Comparison of ENCODE assay signal across 31 cellular contexts in the genomic region with DNA sequence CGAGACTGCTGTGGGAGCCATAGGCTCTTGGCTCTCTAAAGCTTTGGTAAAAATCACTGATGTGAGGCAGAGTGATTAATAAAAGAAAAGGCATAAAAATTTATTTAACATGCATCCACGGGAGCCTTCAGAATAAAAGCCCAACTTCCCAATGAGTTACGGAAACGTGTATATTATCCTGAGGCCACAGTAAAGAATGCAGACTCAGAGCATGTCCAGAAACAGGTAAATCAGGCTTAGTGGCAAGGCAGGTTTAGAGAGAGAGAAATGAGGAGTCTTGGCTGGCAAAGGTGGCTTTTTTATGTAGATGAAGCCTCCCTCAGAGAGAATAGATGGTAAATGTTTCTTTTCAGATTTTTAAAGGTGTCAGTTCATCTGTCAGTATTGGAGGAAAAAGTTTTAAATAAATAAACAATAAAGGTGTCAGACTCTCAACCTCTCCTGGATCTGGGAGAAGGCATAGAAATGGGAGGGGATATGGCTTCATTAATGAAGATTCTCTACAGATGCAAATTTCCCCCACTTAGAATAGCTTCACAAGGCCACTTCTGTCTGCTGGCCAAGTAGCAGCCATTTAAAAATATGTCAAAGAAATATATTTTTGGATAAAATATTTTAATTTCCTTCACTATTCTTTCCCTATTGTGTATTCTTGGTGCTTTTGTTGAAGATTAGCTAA. TPM values are rescaled to one million over a fixed set of nuclear protein-coding genes. Genes with fewer than 3 reads are reported as not detected.
DNase-seq lines count a peak whose midpoint lies in the region; ATAC-seq and TF ChIP-seq lines count a peak whose summit lies in the region.
"Had no signal": no experiment of that assay in that cellular context is flagged by ENCODE, and none has a peak within 500 bp of the region (broad histone marks: within the 10 kb centered on the region; RNA-seq: fewer than 3 reads in every experiment).

No MANE protein-coding gene starts in this region.

- H3K18ac ChIP-seq in H9 (ENCODE audit: insufficient read length, low read depth, low read length), result no peak overlapping the region

- H3K4ac ChIP-seq in H9 (ENCODE audit: low read depth, low read length), result no peak overlapping the region

- DNase-seq in H9 (no peak), WTC11 (ENCODE audit: low spot score) (no peak), iPS DF 19.7 (ENCODE audit: low read depth, low spot score) (peak; percentile 65), EL (no peak), inferior parietal cortex (ENCODE audit: extremely low spot score) (no peak)
- DNase-seq in activated naive CD4-positive, alpha-beta T cell treated with anti-CD3 and anti-CD28 coated beads, Interleukin-2, amount 10 ng/mL, durations not matched to agents 7 days and 5 days, result no peak
- DNase-seq: activated CD4-positive, alpha-beta T cell treated with anti-CD3 and anti-CD28 coated beads for 48 hours; activated gamma-delta T cell treated with Interleukin-2 at 50 U/mL for 16 hours; activated T-cell treated with anti-CD3 and anti-CD28 coated beads, Interleukin-2, amount 50 U/mL, for 1 hour; GDM1; kidney; lower lobe of right lung; NCI-H146; NCI-H510A; OCI-M1; retina; stimulated activated CD4-positive, alpha-beta T cell treated with anti-CD3 and anti-CD28 coated beads, Interleukin-1b, Interleukin-23, amount 100 ng/mL, for 48 hours; stimulated activated CD8-positive, alpha-beta memory T cell treated with anti-CD3 and anti-CD28 coated beads, Interleukin-4, amount 100 ng/mL, for 48 hours; stimulated activated naive CD8-positive, alpha-beta T cell treated with anti-CD3 and anti-CD28 coated beads, Interleukin-15, amount 100 ng/mL, for 72 hours had no signal

- H4K8ac ChIP-seq in H9 (replicated peaks; ENCODE audit: insufficient read length, low read depth, low read length), result no peak overlapping the region

- peak overlapping the region; percentile 25 to 53 for H3K4me3 Mint-ChIP-seq in H9
- peak overlapping the region; percentile 79 for H3K4me3 Mint-ChIP-seq in WTC11
- H3K4me3 Mint-ChIP-seq in activated naive CD4-positive, alpha-beta T cell treated with anti-CD3 and anti-CD28 coated beads, Interleukin-2, amount 10 ng/mL, durations not matched to agents 7 days and 5 days, result no peak overlapping the region
- H3K4me3 Mint-ChIP-seq: nephron; stimulated activated naive CD8-positive, alpha-beta T cell treated with anti-CD3 and anti-CD28 coated beads, Interleukin-15, amount 100 ng/mL, for 72 hours had no signal

- POLR2A ChIA-PET in WTC11 (lab: Charles Lee), result no interaction called here

- H3K4me1 ChIP-seq in H9 (ENCODE audit: insufficient read depth, low read length) (peaks cover 11% of the 10 kb centered on the region), parathyroid adenoma (no peaks in the 10 kb centered on the region)
- H3K4me1 ChIP-seq: BLaER1, lower lobe of right lung had no signal

- H3K36me3 Mint-ChIP-seq in H9 (ENCODE audit: insufficient read depth in 1 of 3, low read depth in 3 of 3) (peaks cover 12 to 19% (median 14%) of the 10 kb centered on the region in 3 experiments), WTC11 (peaks cover 66% of the 10 kb centered on the region)
- no peaks in the 10 kb centered on the region for H3K36me3 Mint-ChIP-seq in activated naive CD4-positive, alpha-beta T cell treated with anti-CD3 and anti-CD28 coated beads, Interleukin-2, amount 10 ng/mL, durations not matched to agents 7 days and 5 days

- TF ChIP-seq CTCF in H9 (conservative IDR thresholded peaks at IDR 0.05), result no peak
- TF ChIP-seq CTCF in WTC11 (IDR thresholded peaks at IDR 0.05), result no peak
- no peak for TF ChIP-seq CTCF in parathyroid adenoma (IDR thresholded peaks at IDR 0.05)

- H3K23ac ChIP-seq in H9 (ENCODE audit: insufficient read length, low read depth, low read length), result no peak overlapping the region

- no peak overlapping the region for H4K5ac ChIP-seq in H9 (ENCODE audit: insufficient read length, low read depth, low read length)

- H2BK15ac ChIP-seq in H9 (ENCODE audit: low read depth, low read length), result no peak overlapping the region

- WGBS in H9 (ENCODE audit: extremely low coverage, insufficient read length, low lambda C conversion rate), result no CpG with 5 or more reads among the region's 4 CpGs

- H3K27me3 ChIP-seq in H9 (ENCODE audit: insufficient read depth, low read length), result no peaks in the 10 kb centered on the region
- H3K27me3 ChIP-seq in parathyroid adenoma (ENCODE audit: control insufficient read depth, insufficient read depth, low read length), result no peaks in the 10 kb centered on the region
- H3K27me3 ChIP-seq: BLaER1 had no signal

- no peak overlapping the region for H4K91ac ChIP-seq in H9 (ENCODE audit: insufficient read length, low read depth, low read length)

- H3K36me3 ChIP-seq in parathyroid adenoma (ENCODE audit: control insufficient read depth, insufficient read depth, low read length), result no peaks in the 10 kb centered on the region
- H3K36me3 ChIP-seq: BLaER1, lower lobe of right lung had no signal

- peaks cover 3% of the 10 kb centered on the region; the same call in 1 of the 2 replicates for H3K79me2 ChIP-seq in H9 (ENCODE audit: insufficient read depth, low read length)
- no peaks in the 10 kb centered on the region for H3K79me2 ChIP-seq in parathyroid adenoma

- no peaks in the 10 kb centered on the region for H4K20me1 ChIP-seq in H9 (ENCODE audit: control insufficient read depth, insufficient read depth, insufficient read length)
- H4K20me1 ChIP-seq: BLaER1 had no signal

- H3K23me2 ChIP-seq in H9 (ENCODE audit: insufficient read length, low read depth, low read length, poor library complexity, severe bottlenecking), result no peaks in the 10 kb centered on the region

- peak overlapping the region; percentile 93 to 96 (median 96); a peak in 6 of 7 replicates for H3K27ac Mint-ChIP-seq in H9
- H3K27ac Mint-ChIP-seq in WTC11, result peak overlapping the region; percentile 96
- H3K27ac Mint-ChIP-seq in activated naive CD4-positive, alpha-beta T cell treated with anti-CD3 and anti-CD28 coated beads, Interleukin-2, amount 10 ng/mL, durations not matched to agents 7 days and 5 days, result no peak overlapping the region
- H3K27ac Mint-ChIP-seq: stimulated activated naive CD8-positive, alpha-beta T cell treated with anti-CD3 and anti-CD28 coated beads, Interleukin-15, amount 100 ng/mL, for 72 hours had no signal

- H3K27ac ChIP-seq in H9 (ENCODE audit: insufficient read length, low read depth, low read length) (no peak overlapping the region), parathyroid adenoma (no peak overlapping the region)
- H3K27ac ChIP-seq: BLaER1, KMS-11, lower lobe of right lung had no signal

- no peak overlapping the region for H3K56ac ChIP-seq in H9 (ENCODE audit: insufficient read length, low read depth, low read length)

- H3K9me3 ChIP-seq in H9 (ENCODE audit: control insufficient read depth, low read depth, low read length), result no peaks in the 10 kb centered on the region
- H3K9me3 ChIP-seq in parathyroid adenoma (ENCODE audit: control insufficient read depth, low read length), result no peaks in the 10 kb centered on the region
- H3K9me3 ChIP-seq: BLaER1, lower lobe of right lung had no signal

- no peak overlapping the region for H2BK120ac ChIP-seq in H9 (ENCODE audit: low read depth, low read length, poor library complexity, severe bottlenecking)

- H3K4me3 ChIP-seq in parathyroid adenoma (ENCODE audit: low read depth, low read length), result no peak overlapping the region
- H3K4me3 ChIP-seq: BLaER1, lower lobe of right lung, smooth muscle cell had no signal

- H3K14ac ChIP-seq in H9 (ENCODE audit: insufficient read depth, low read length), result no peak overlapping the region

- H3K79me1 ChIP-seq in H9 (ENCODE audit: insufficient read depth, low read depth, low read length, poor library complexity, severe bottlenecking), result peaks cover 7% of the 10 kb centered on the region

- no peak overlapping the region for H3K9ac ChIP-seq in H9 (ENCODE audit: extremely low read depth, insufficient read length, low read length)
- H3K9ac ChIP-seq in parathyroid adenoma, result no peak overlapping the region
- H3K9ac ChIP-seq: BLaER1, KMS-11 had no signal

- ATAC-seq in WTC11, result peak; percentile 83
- ATAC-seq: lower lobe of right lung; stimulated activated naive CD8-positive, alpha-beta T cell treated with anti-CD3 and anti-CD28 coated beads, Interleukin-15, amount 100 ng/mL, for 72 hours had no signal

- H2AK5ac ChIP-seq in H9 (ENCODE audit: insufficient read length, low read length), result no peak overlapping the region

- H2AFZ ChIP-seq in H9 (ENCODE audit: low read length), result no peak overlapping the region
- no peak overlapping the region for H2AFZ ChIP-seq in parathyroid adenoma

- H3K27me3 Mint-ChIP-seq in H9 (ENCODE audit: low read depth) (no peaks in the 10 kb centered on the region), WTC11 (ENCODE audit: low read depth) (no peaks in the 10 kb centered on the region)
- peaks cover 4% of the 10 kb centered on the region for H3K27me3 Mint-ChIP-seq in activated naive CD4-positive, alpha-beta T cell treated with anti-CD3 and anti-CD28 coated beads, Interleukin-2, amount 10 ng/mL, durations not matched to agents 7 days and 5 days

- H2BK20ac ChIP-seq in H9 (ENCODE audit: low read depth, low read length, poor library complexity, severe bottlenecking), result no peak overlapping the region

- no peak overlapping the region for H2BK5ac ChIP-seq in H9 (ENCODE audit: insufficient read length, low read length)

- no peak overlapping the region for H3T11ph ChIP-seq in H9 (ENCODE audit: low read length)

- CTCF ChIA-PET in WTC11 (lab: Charles Lee), result interaction anchor here (1.0 kb wide), 1 partner anchor 20 kb away, joined by 3 read pairs; no protein-coding TSS in a partner anchor
- CTCF ChIA-PET in activated naive CD4-positive, alpha-beta T cell treated with anti-CD3 and anti-CD28 coated beads, Interleukin-2, amount 10 ng/mL, durations not matched to agents 7 days and 5 days (lab: Charles Lee), result no interaction called here

- H3K4me2 ChIP-seq in H9 (ENCODE audit: insufficient read depth, insufficient read length, low read length), result peak overlapping the region; percentile 39
- H3K4me2 ChIP-seq in parathyroid adenoma (ENCODE audit: low read length), result peak overlapping the region; percentile 3
- H3K4me2 ChIP-seq: BLaER1, KMS-11, smooth muscle cell had no signal

- H2BK12ac ChIP-seq in H9 (ENCODE audit: insufficient read length, low read depth, low read length), result no peak overlapping the region

- H3K4me1 Mint-ChIP-seq in H9 (peaks cover 44 to 64% of the 10 kb centered on the region in 2 experiments), WTC11 (peaks cover 72% of the 10 kb centered on the region)
- H3K4me1 Mint-ChIP-seq in activated naive CD4-positive, alpha-beta T cell treated with anti-CD3 and anti-CD28 coated beads, Interleukin-2, amount 10 ng/mL, durations not matched to agents 7 days and 5 days, result no peaks in the 10 kb centered on the region
- H3K4me1 Mint-ChIP-seq: nephron had no signal

- H3K9me3 Mint-ChIP-seq in H9 (peaks cover 10 to 17% of the 10 kb centered on the region in 2 experiments), WTC11 (peaks cover 12% of the 10 kb centered on the region; the same call in 1 of the 2 replicates)
- no peaks in the 10 kb centered on the region for H3K9me3 Mint-ChIP-seq in activated naive CD4-positive, alpha-beta T cell treated with anti-CD3 and anti-CD28 coated beads, Interleukin-2, amount 10 ng/mL, durations not matched to agents 7 days and 5 days

TF ChIP-seq in WTC11, 78 proteins besides CTCF, POLR2A, EP300 and RAD21 (continues in another document):
- TF ChIP-seq ZNF263 (CRISPR knock-in tag; IDR thresholded peaks at IDR 0.05; ENCODE audit: low read depth), result no peak
- no peak for TF ChIP-seq ZNF317 (CRISPR knock-in tag; IDR thresholded peaks at IDR 0.05; ENCODE audit: borderline replicate concordance, low read depth)

RNA-seq across cellular contexts. Expression of a gene that starts 24.0 kb away (rescaled TPM):
- 2.7 and 6.0 TPM in 2 replicates for total RNA-seq in H9 (2021)
- 7.8 to 15.4 TPM (median 8.6 TPM) in 3 replicates for total RNA-seq in WTC11 (2021)
- total RNA-seq: activated CD8-positive, alpha-beta memory T cell treated with anti-CD3 and anti-CD28 coated beads for 36 hours; dermis microvascular lymphatic vessel endothelial cell; endothelial cell of umbilical vein; HT-29; kidney; lower lobe of right lung; mucosa of gallbladder; osteoblast; smooth muscle cell; T-helper 2 cell treated with Interferon-gamma antibody and Interleukin-4, amounts not matched to agents 100 ng/mL and 5 ng/mL, for 36 hours had no signal
